In genomic region chr19:1167687-1168561, GRCh38 we compare ENCODE assay signal across 14 cellular contexts. TPM values are rescaled to one million over a fixed set of nuclear protein-coding genes. Genes with fewer than 3 reads are reported as not detected.
A peak's percentile ranks its signal among the peaks of the same experiment; 100 is the strongest.
DNase-seq lines count a peak whose midpoint lies in the region; ATAC-seq, FAIRE-seq and TF ChIP-seq lines count a peak whose summit lies in the region.
"Had no signal": no experiment of that assay in that cellular context is flagged by ENCODE, and none has a peak within 500 bp of the region (broad histone marks: within the 10 kb centered on the region; RNA-seq: fewer than 3 reads in every experiment).

No MANE protein-coding gene starts in this region.

- TF ChIP-seq CTCF in K562 (IDR thresholded peaks at IDR 0.05 in 2 of 3, conservative IDR thresholded peaks at IDR 0.05 in 1 of 3; ENCODE audit: insufficient read depth in 2 of 3, low read depth in 1 of 3, low read length in 3 of 3) (no peak), HepG2 (CRISPR knock-in tag; IDR thresholded peaks at IDR 0.05) (no peak), spleen (IDR thresholded peaks at IDR 0.05 in 8 of 11, conservative IDR thresholded peaks at IDR 0.05 in 3 of 11) (no peak), GM20000 (IDR thresholded peaks at IDR 0.05; ENCODE audit: extremely low read depth, missing control alignments) (no peak)

- H3K4me1 Mint-ChIP-seq in CD8-positive, alpha-beta memory T cell = peaks cover 25 to 34% (median 26%) of the 10 kb centered on the region in 3 donors

- 97% methylated on average over 27 of the region's 35 CpGs for WGBS in K562 (ENCODE audit: insufficient coverage, low coverage, missing lambda C conversion rate)
- 83% methylated on average over 16 of the region's 35 CpGs for WGBS in HepG2 (ENCODE audit: low lambda C conversion rate)
- 66 to 87% (median 75%) methylated on average over 14 to 35 of the region's 35 CpGs for WGBS in spleen, 5 donors

- CTCF ChIA-PET in K562 (lab: Yijun Ruan, JAX; ENCODE audit: low intra/inter-chr PET ratio) = no interaction called here
- CTCF ChIA-PET in HepG2 (lab: Yijun Ruan, JAX; ENCODE audit: low intra/inter-chr PET ratio, low total read pairs) = no interaction called here
- CTCF ChIA-PET in CD8-positive, alpha-beta memory T cell (lab: Charles Lee) = interaction anchor here (0.6 to 1.0 kb wide), 2 partner anchors 27 to 93 kb away, joined by 3 read pairs; no protein-coding TSS in a partner anchor

- H2AFZ ChIP-seq in K562 (ENCODE audit: low read depth, low read length) (no peak overlapping the region), HepG2 (ENCODE audit: low read length) (no peak overlapping the region)

- H3K4me1 ChIP-seq in K562 (replicated peaks in 1 of 2; ENCODE audit: control insufficient read depth in 2 of 2, insufficient read depth in 2 of 2, low read length in 2 of 2) (peaks cover 20 to 90% of the 10 kb centered on the region in 2 experiments; a peak in 4 of 5 replicates), HepG2 (ENCODE audit: insufficient read depth, low read length) (peaks cover 62% of the 10 kb centered on the region), spleen (peaks cover 41 to 91% (median 85%) of the 10 kb centered on the region in 6 donors)
- H3K4me1 ChIP-seq in CD8-positive, alpha-beta memory T cell (ENCODE audit: insufficient read depth, low read length) = no peaks in the 10 kb centered on the region

- H3K27me3 ChIP-seq in K562 (ENCODE audit: control insufficient read depth in 2 of 2, insufficient read depth in 2 of 2, low read length in 2 of 2) = no peaks in the 10 kb centered on the region
- no peaks in the 10 kb centered on the region for H3K27me3 ChIP-seq in HepG2 (ENCODE audit: control insufficient read depth in 1 of 2, insufficient read depth in 2 of 2, low read length in 2 of 2)
- H3K27me3 ChIP-seq in spleen (replicated peaks in 1 of 7) = no peaks in the 10 kb centered on the region
- no peaks in the 10 kb centered on the region for H3K27me3 ChIP-seq in CD8-positive, alpha-beta memory T cell (ENCODE audit: insufficient read depth, low read length, poor library complexity, severe bottlenecking)
- H3K27me3 ChIP-seq: gastrocnemius medialis had no signal

- intact Hi-C loops in K562 (cut with micrococcal nuclease) (no loop called here), HepG2 (cut with micrococcal nuclease; ENCODE audit: unreplicated experiment) (no loop called here), spleen (cut with DNase I; ENCODE audit: low total_unique reads) (no loop called here)

- H3K4me2 ChIP-seq in K562 (ENCODE audit: insufficient read depth, low read length) = no peak overlapping the region
- H3K4me2 ChIP-seq in HepG2 (ENCODE audit: low read depth, low read length) = peak overlapping the region; percentile 46

- no peak overlapping the region for H3K27ac Mint-ChIP-seq in CD8-positive, alpha-beta memory T cell
- H3K27ac Mint-ChIP-seq: CD8-positive, alpha-beta T cell; memory B cell had no signal

- H4K20me1 ChIP-seq in K562 (replicated peaks; ENCODE audit: control insufficient read depth, insufficient read depth, low read length) (peaks cover 15% of the 10 kb centered on the region), HepG2 (ENCODE audit: insufficient read depth, low read length) (peaks cover 12% of the 10 kb centered on the region)

- H3K36me3 Mint-ChIP-seq in CD8-positive, alpha-beta memory T cell = peaks cover 0 to 19% (median 0%) of the 10 kb centered on the region in 3 donors
- H3K36me3 Mint-ChIP-seq: memory B cell had no signal

- BruUV-seq in K562 (replicated peaks; lab: Mats Ljungman, UMichigan) (no TSS peak), HepG2 (replicated peaks; lab: Mats Ljungman, UMichigan) (no TSS peak)

- H3K79me2 ChIP-seq in K562 (ENCODE audit: control insufficient read depth, insufficient read depth, low read length) (peaks cover 87% of the 10 kb centered on the region), HepG2 (ENCODE audit: insufficient read depth, low read length) (peaks cover 59% of the 10 kb centered on the region)

- H3K9me1 ChIP-seq in K562 (ENCODE audit: control insufficient read depth, insufficient read depth, low read length) = peaks cover 6% of the 10 kb centered on the region

- no peaks in the 10 kb centered on the region for H3K27me3 Mint-ChIP-seq in CD8-positive, alpha-beta memory T cell
- H3K27me3 Mint-ChIP-seq: memory B cell had no signal

- in situ Hi-C loops in K562 (cut with MboI) = no loop called here
- in situ Hi-C loops in HepG2 (cut with HindIII; ENCODE audit: extremely low pct_ligation_motif_present, low pct_unique_long_range_greater_than_20kb) = no loop called here

- no peak for FAIRE-seq in K562 (lab: Jason Lieb, UNC)
- FAIRE-seq in HepG2 (lab: Jason Lieb, UNC) = no peak
- FAIRE-seq: small intestine had no signal

- H3K9me3 Mint-ChIP-seq in CD8-positive, alpha-beta memory T cell = no peaks in the 10 kb centered on the region
- H3K9me3 Mint-ChIP-seq: activated T-cell treated with anti-CD3 and anti-CD28 coated beads, Interleukin-2, amount 50 U/mL, for 4 hours; CD8-positive, alpha-beta T cell; memory B cell had no signal

- H3K36me3 ChIP-seq in K562 (ENCODE audit: control insufficient read depth, insufficient read depth, low read length) (peaks cover 49% of the 10 kb centered on the region; the same call in 2 of the 3 replicates), HepG2 (replicated peaks in 1 of 2; ENCODE audit: control insufficient read depth in 1 of 2, insufficient read depth in 2 of 2, low read length in 2 of 2) (no peaks in the 10 kb centered on the region; a peak in 1 of 5 replicates), spleen (peaks cover 0 to 58% (median 12%) of the 10 kb centered on the region in 6 donors)
- H3K36me3 ChIP-seq in CD8-positive, alpha-beta memory T cell (ENCODE audit: insufficient read depth, low read length) = no peaks in the 10 kb centered on the region
- H3K36me3 ChIP-seq: gastrocnemius medialis had no signal

- ATAC-seq in K562 = no peak
- no peak for ATAC-seq in HepG2
- ATAC-seq in GM18505 (IDR thresholded peaks at IDR 0.05; ENCODE audit: unreplicated experiment) = no peak
- ATAC-seq: activated T-cell treated with anti-CD3 and anti-CD28 coated beads, Interleukin-2, amount 50 U/mL, for 4 hours; CD8-positive, alpha-beta T cell; gastrocnemius medialis had no signal

- no peak for TF ChIP-seq EP300 in K562 (IDR thresholded peaks at IDR 0.05; ENCODE audit: low read length)
- TF ChIP-seq EP300 in HepG2 (IDR thresholded peaks at IDR 0.05; ENCODE audit: low read depth in 2 of 2, low read length in 2 of 2) = no peak
- TF ChIP-seq EP300 in HepG2 (CRISPR knock-in tag; IDR thresholded peaks at IDR 0.05; ENCODE audit: borderline replicate concordance) = no peak

- H3K9me3 ChIP-seq in K562 (replicated peaks; ENCODE audit: control insufficient read depth, insufficient read depth, low read depth, low read length) = no peaks in the 10 kb centered on the region
- no peaks in the 10 kb centered on the region for H3K9me3 ChIP-seq in HepG2 (ENCODE audit: low read length)
- H3K9me3 ChIP-seq in spleen = no peaks in the 10 kb centered on the region
- H3K9me3 ChIP-seq in CD8-positive, alpha-beta memory T cell (ENCODE audit: low read length) = no peaks in the 10 kb centered on the region
- H3K9me3 ChIP-seq: gastrocnemius medialis had no signal

- TF ChIP-seq POLR2A in K562 (conservative IDR thresholded peaks at IDR 0.05) (no peak), HepG2 (IDR thresholded peaks at IDR 0.05; ENCODE audit: insufficient read depth in 1 of 2, low read depth in 2 of 2, low read length in 2 of 2) (no peak), spleen (IDR thresholded peaks at IDR 0.05) (no peak), GM18505 (IDR thresholded peaks at IDR 0.05; ENCODE audit: borderline replicate concordance, extremely low read depth, insufficient read depth, insufficient read length) (no peak)

- no peak overlapping the region for H3K27ac ChIP-seq in K562 (ENCODE audit: extremely low read depth, low read depth, low read length)
- H3K27ac ChIP-seq in HepG2 (ENCODE audit: extremely low read length, insufficient read depth, low read length) = peak overlapping the region; percentile 59
- H3K27ac ChIP-seq in spleen = peak overlapping the region; percentile 74 to 99 (median 86)
- no peak overlapping the region for H3K27ac ChIP-seq in CD8-positive, alpha-beta memory T cell (ENCODE audit: low read depth, low read length)

- POLR2A ChIA-PET in K562 (lab: Yijun Ruan, JAX) (interaction anchor here (0.6 kb wide), 1 partner anchor 79 kb away, joined by 3 read pairs; no protein-coding TSS in a partner anchor), HepG2 (lab: Yijun Ruan, JAX) (interaction anchor here (1.6 to 1.9 kb wide), 2 partner anchors 8 to 55 kb away, joined by 3 to 4 read pairs; no protein-coding TSS in a partner anchor)
- POLR2A ChIA-PET in CD8-positive, alpha-beta memory T cell (lab: Charles Lee) = interaction anchor here (0.5 kb wide), 1 partner anchor 18 kb away, joined by 5 read pairs; no protein-coding TSS in a partner anchor

- H3K4me3 Mint-ChIP-seq in CD8-positive, alpha-beta memory T cell = no peak overlapping the region
- H3K4me3 Mint-ChIP-seq: activated T-cell treated with anti-CD3 and anti-CD28 coated beads, Interleukin-2, amount 50 U/mL, for 4 hours; CD8-positive, alpha-beta T cell had no signal

- TF ChIP-seq RAD21 in K562 (CRISPR knock-in tag; conservative IDR thresholded peaks at IDR 0.05 in 1 of 2, IDR thresholded peaks at IDR 0.05 in 1 of 2) (no peak), HepG2 (CRISPR knock-in tag; IDR thresholded peaks at IDR 0.05) (no peak)

- no peak overlapping the region for H3K4me3 ChIP-seq in K562
- peak overlapping the region in 1 of 3 experiments; percentile 34; a peak in 1 of 6 replicates for H3K4me3 ChIP-seq in HepG2 (replicated peaks in 1 of 3; ENCODE audit: insufficient read depth in 1 of 3, low read depth in 2 of 3, low read length in 3 of 3)
- peak overlapping the region in 7 of 8 donors; percentile 19 to 92 (median 24) for H3K4me3 ChIP-seq in spleen
- no peak overlapping the region for H3K4me3 ChIP-seq in CD8-positive, alpha-beta memory T cell (ENCODE audit: low read length)

- DNase-seq in HK-2 (ENCODE audit: unreplicated experiment) = peak; percentile 49
- DNase-seq in K562 (ENCODE audit: extremely low read depth in 1 of 4, low spot score in 3 of 4) = no peak
- DNase-seq in HepG2 (ENCODE audit: low spot score) = no peak
- DNase-seq in spleen = peak; percentile 77
- DNase-seq in GM20000 (ENCODE audit: low spot score) = no peak
- no peak for DNase-seq in NCI-H128 (lab: John Stamatoyannopoulos, UW; ENCODE audit: unreplicated experiment)
- no peak for DNase-seq in CD8-positive, alpha-beta memory T cell
- DNase-seq: activated T-cell treated with anti-CD3 and anti-CD28 coated beads, Interleukin-2, amount 50 U/mL, for 4 hours; gastrocnemius medialis; NCI-H2081 treated with DMSO at 0.1 percent for 48 hours; small intestine had no signal

- H3K9ac ChIP-seq in K562 (ENCODE audit: insufficient read depth in 1 of 2, low read depth in 2 of 2, low read length in 2 of 2) (peak overlapping the region in 1 of 2 experiments; percentile 9; a peak in 1 of 4 replicates), HepG2 (ENCODE audit: insufficient read depth, low read depth, low read length) (peak overlapping the region; percentile 21; the same call in 1 of the 2 replicates)

RNA-seq across cellular contexts. Expression of gene SBNO2, which starts 6.1 kb away (rescaled TPM):
- 26.2 and 103 TPM in 2 replicates for total RNA-seq in K562 (2011; cell fraction: chromatin; rRNA removed; ENCODE audit: low replicate concordance)
- total RNA-seq in K562 (2011; cell fraction: nucleolus; rRNA removed) = 64.1 and 67.7 TPM in 2 replicates
- 28.6 and 30.7 TPM in 2 replicates for total RNA-seq in K562 (2011; cell fraction: nucleoplasm; rRNA removed)
- 18.6 and 23.1 TPM in 2 replicates for total RNA-seq in K562 (2014; rRNA removed)
- 4.0 and 6.3 TPM in 2 replicates for total RNA-seq in K562 (2014; rRNA removed; fragmentation: Illumina TruSeq; extraction: Trizol)
- 6.7 and 7.8 TPM in 2 replicates for total RNA-seq in K562 (2015; rRNA removed; fragmentation: Illumina TruSeq; extraction: Trizol)
- total RNA-seq in K562 (2021) = 46.2 and 49.0 TPM in 2 replicates
- polyA plus RNA-seq in K562 (2011; rRNA removed) = 6.7 and 9.3 TPM in 2 replicates
- 7.4 and 14.1 TPM in 2 replicates for polyA plus RNA-seq in K562 (2011; cell fraction: cytosol; rRNA removed)
- 45.7 and 79.0 TPM in 2 replicates for polyA plus RNA-seq in K562 (2011; cell fraction: nucleus; rRNA removed)
- polyA plus RNA-seq in K562 (2012) = 20.3 and 27.1 TPM in 2 replicates
- 5.2 and 13.0 TPM in 2 replicates for polyA plus RNA-seq in K562 (2014; fragmentation: Illumina TruSeq; extraction: Trizol)
- under 1 TPM; 0.01 to 0.04 TPM for polyA plus RNA-seq in K562 (2014; fragmentation: Nextera tagmentation; extraction: Ambion mirVana)
- 21.5 and 23.1 TPM in 2 replicates for polyA plus RNA-seq in K562 (2014; rRNA removed)
- 3.7 and 8.1 TPM in 2 replicates for polyA minus RNA-seq in K562 (2011; rRNA and poly(A)+ RNA removed)
- 16.7 and 22.1 TPM in 2 replicates for polyA minus RNA-seq in K562 (2011; cell fraction: cytosol; rRNA and poly(A)+ RNA removed)
- polyA minus RNA-seq in K562 (2011; cell fraction: nucleus; rRNA and poly(A)+ RNA removed) = 20.7 and 21.3 TPM in 2 replicates
- total RNA-seq in HepG2 (2016; rRNA removed; fragmentation: Illumina TruSeq; extraction: Trizol) = 5.8 and 10.4 TPM in 2 replicates
- 3.3 and 3.8 TPM in 2 replicates for total RNA-seq in HepG2 (2016; cell fraction: cytosol; rRNA removed; fragmentation: Illumina TruSeq; extraction: Trizol; ENCODE audit: low read depth)
- total RNA-seq in HepG2 (2016; cell fraction: insoluble cytoplasmic fraction; rRNA removed; fragmentation: Illumina TruSeq; extraction: Trizol) = 6.5 and 12.4 TPM in 2 replicates
- 7.7 and 8.1 TPM in 2 replicates for total RNA-seq in HepG2 (2016; cell fraction: membrane; rRNA removed; fragmentation: Illumina TruSeq; extraction: Trizol)
- 10.4 and 12.1 TPM in 2 replicates for total RNA-seq in HepG2 (2016; cell fraction: nucleus; rRNA removed; fragmentation: Illumina TruSeq; extraction: Trizol)
- polyA plus RNA-seq in HepG2 (2011; rRNA removed) = 8.6 and 10.8 TPM in 2 replicates
- 4.1 and 8.0 TPM in 2 replicates for polyA plus RNA-seq in HepG2 (2011; cell fraction: cytosol; rRNA removed)
- 53.6 and 82.3 TPM in 2 replicates for polyA plus RNA-seq in HepG2 (2011; cell fraction: nucleus; rRNA removed)
- polyA plus RNA-seq in HepG2 (2012) = 10.8 and 11.3 TPM in 2 replicates
- polyA plus RNA-seq in HepG2 (2016; cell fraction: cytosol; fragmentation: Illumina TruSeq; extraction: Trizol; ENCODE audit: low read depth) = 1.0 and 1.1 TPM in 2 replicates
- polyA plus RNA-seq in HepG2 (2016; cell fraction: insoluble cytoplasmic fraction; fragmentation: Illumina TruSeq; extraction: Trizol; ENCODE audit: low read depth) = 6.7 and 7.7 TPM in 2 replicates
- polyA plus RNA-seq in HepG2 (2016; cell fraction: membrane; fragmentation: Illumina TruSeq; extraction: Trizol; ENCODE audit: low read depth) = 2.8 and 3.4 TPM in 2 replicates
- polyA plus RNA-seq in HepG2 (2016; cell fraction: nucleus; fragmentation: Illumina TruSeq; extraction: Trizol; ENCODE audit: insufficient read depth, low read depth) = 33.1 and 36.3 TPM in 2 replicates
- polyA minus RNA-seq in HepG2 (2011; rRNA and poly(A)+ RNA removed; ENCODE audit: low replicate concordance) = 21.5 and 30.2 TPM in 2 replicates
- polyA minus RNA-seq in HepG2 (2011; cell fraction: cytosol; rRNA and poly(A)+ RNA removed) = 9.8 and 12.0 TPM in 2 replicates
- 13.0 and 13.4 TPM in 2 replicates for polyA minus RNA-seq in HepG2 (2011; cell fraction: nucleus; rRNA and poly(A)+ RNA removed)
- 100 to 1,000 TPM in 5 of 7 donors, 10 to 100 TPM in 2; 51.7 to 230 (median 168) TPM for total RNA-seq in spleen
- 10 to 100 TPM; 16.2 to 62.0 (median 29.8) TPM for polyA plus RNA-seq in spleen
- 10 to 100 TPM; 59.0 to 61.0 TPM for total RNA-seq in CD8-positive, alpha-beta memory T cell
- 4.3 TPM for polyA plus RNA-seq in CD8-positive, alpha-beta memory T cell

RNA-seq across cellular contexts. Expression of gene STK11, which starts 37.7 kb away (rescaled TPM):
- 76.0 and 175 TPM in 2 replicates for total RNA-seq in K562 (2011; cell fraction: chromatin; rRNA removed; ENCODE audit: low replicate concordance)
- total RNA-seq in K562 (2011; cell fraction: nucleolus; rRNA removed) = 128 and 133 TPM in 2 replicates
- total RNA-seq in K562 (2011; cell fraction: nucleoplasm; rRNA removed) = 58.7 and 79.5 TPM in 2 replicates
- total RNA-seq in K562 (2014; rRNA removed) (96.5 and 102 TPM in 2 replicates), K562 (2014; rRNA removed; fragmentation: Illumina TruSeq; extraction: Trizol) (28.9 and 31.7 TPM in 2 replicates), K562 (2015; rRNA removed; fragmentation: Illumina TruSeq; extraction: Trizol) (40.6 and 43.2 TPM in 2 replicates), K562 (2021) (76.3 and 89.6 TPM in 2 replicates), HepG2 (2016; rRNA removed; fragmentation: Illumina TruSeq; extraction: Trizol) (28.4 and 43.6 TPM in 2 replicates), spleen (10 to 100 TPM; 52.1 to 85.0 (median 75.3) TPM)
- polyA plus RNA-seq in K562 (2011; rRNA removed) (31.2 and 34.3 TPM in 2 replicates), K562 (2014; fragmentation: Illumina TruSeq; extraction: Trizol) (22.0 and 39.1 TPM in 2 replicates), K562 (2014; fragmentation: Nextera tagmentation; extraction: Ambion mirVana) (under 1 TPM; 0.15 to 1.00 TPM), K562 (2014; rRNA removed) (69.4 and 79.9 TPM in 2 replicates), HepG2 (2011; rRNA removed) (27.5 and 40.8 TPM in 2 replicates), spleen (100 to 1,000 TPM in 1 of 3 donors, 10 to 100 TPM in 2; 44.0 to 107 (median 46.7) TPM)
- 37.0 and 67.8 TPM in 2 replicates for polyA plus RNA-seq in K562 (2011; cell fraction: cytosol; rRNA removed)
- 127 and 182 TPM in 2 replicates for polyA plus RNA-seq in K562 (2011; cell fraction: nucleus; rRNA removed)
- polyA plus RNA-seq in K562 (2012) = 49.5 and 76.3 TPM in 2 replicates
- polyA minus RNA-seq in K562 (2011; rRNA and poly(A)+ RNA removed) = 38.2 and 43.6 TPM in 2 replicates
- 33.9 and 37.0 TPM in 2 replicates for polyA minus RNA-seq in K562 (2011; cell fraction: cytosol; rRNA and poly(A)+ RNA removed)
- polyA minus RNA-seq in K562 (2011; cell fraction: nucleus; rRNA and poly(A)+ RNA removed) = 34.3 and 36.1 TPM in 2 replicates
- total RNA-seq in HepG2 (2016; cell fraction: cytosol; rRNA removed; fragmentation: Illumina TruSeq; extraction: Trizol; ENCODE audit: low read depth) = 18.3 and 20.2 TPM in 2 replicates
- total RNA-seq in HepG2 (2016; cell fraction: insoluble cytoplasmic fraction; rRNA removed; fragmentation: Illumina TruSeq; extraction: Trizol) = 23.3 and 42.4 TPM in 2 replicates
- 47.5 and 49.4 TPM in 2 replicates for total RNA-seq in HepG2 (2016; cell fraction: membrane; rRNA removed; fragmentation: Illumina TruSeq; extraction: Trizol)
- 33.1 and 35.0 TPM in 2 replicates for total RNA-seq in HepG2 (2016; cell fraction: nucleus; rRNA removed; fragmentation: Illumina TruSeq; extraction: Trizol)
- polyA plus RNA-seq in HepG2 (2011; cell fraction: cytosol; rRNA removed) = 31.3 and 45.7 TPM in 2 replicates
- polyA plus RNA-seq in HepG2 (2011; cell fraction: nucleus; rRNA removed) = 143 and 178 TPM in 2 replicates
- 38.3 and 41.3 TPM in 2 replicates for polyA plus RNA-seq in HepG2 (2012)
- polyA plus RNA-seq in HepG2 (2016; cell fraction: cytosol; fragmentation: Illumina TruSeq; extraction: Trizol; ENCODE audit: low read depth) = 12.4 and 14.0 TPM in 2 replicates
- 24.8 and 28.5 TPM in 2 replicates for polyA plus RNA-seq in HepG2 (2016; cell fraction: insoluble cytoplasmic fraction; fragmentation: Illumina TruSeq; extraction: Trizol; ENCODE audit: low read depth)
- 31.5 and 34.3 TPM in 2 replicates for polyA plus RNA-seq in HepG2 (2016; cell fraction: membrane; fragmentation: Illumina TruSeq; extraction: Trizol; ENCODE audit: low read depth)
- polyA plus RNA-seq in HepG2 (2016; cell fraction: nucleus; fragmentation: Illumina TruSeq; extraction: Trizol; ENCODE audit: insufficient read depth, low read depth) = 76.9 and 78.9 TPM in 2 replicates
- polyA minus RNA-seq in HepG2 (2011; rRNA and poly(A)+ RNA removed; ENCODE audit: low replicate concordance) = 2.2 and 54.9 TPM in 2 replicates
- 24.1 and 27.3 TPM in 2 replicates for polyA minus RNA-seq in HepG2 (2011; cell fraction: cytosol; rRNA and poly(A)+ RNA removed)
- 21.8 and 30.2 TPM in 2 replicates for polyA minus RNA-seq in HepG2 (2011; cell fraction: nucleus; rRNA and poly(A)+ RNA removed)
- total RNA-seq in CD8-positive, alpha-beta memory T cell = 10 to 100 TPM; 66.9 to 69.7 TPM
- 37.0 TPM for polyA plus RNA-seq in CD8-positive, alpha-beta memory T cell

Comparison
In these comparisons a context has a peak if more than half of its experiments do, and no peak if none do; other contexts are left out.
1. DNase-seq: peak in HK-2 (single experiment) and spleen (single experiment); none in K562 (0 of 4), HepG2 (single experiment), GM20000 (single experiment), NCI-H128 (single experiment) and CD8-positive, alpha-beta memory T cell (0 of 5).
2. H3K27ac ChIP-seq: peak in HepG2 (single experiment) and spleen (8 of 8); none in K562 (single experiment) and CD8-positive, alpha-beta memory T cell (single experiment).
3. H3K4me3 ChIP-seq: peak in spleen (7 of 8); none in K562 (single experiment) and CD8-positive, alpha-beta memory T cell (single experiment).